8 cellular contexts compared by ENCODE assay signal in the genomic region with DNA sequence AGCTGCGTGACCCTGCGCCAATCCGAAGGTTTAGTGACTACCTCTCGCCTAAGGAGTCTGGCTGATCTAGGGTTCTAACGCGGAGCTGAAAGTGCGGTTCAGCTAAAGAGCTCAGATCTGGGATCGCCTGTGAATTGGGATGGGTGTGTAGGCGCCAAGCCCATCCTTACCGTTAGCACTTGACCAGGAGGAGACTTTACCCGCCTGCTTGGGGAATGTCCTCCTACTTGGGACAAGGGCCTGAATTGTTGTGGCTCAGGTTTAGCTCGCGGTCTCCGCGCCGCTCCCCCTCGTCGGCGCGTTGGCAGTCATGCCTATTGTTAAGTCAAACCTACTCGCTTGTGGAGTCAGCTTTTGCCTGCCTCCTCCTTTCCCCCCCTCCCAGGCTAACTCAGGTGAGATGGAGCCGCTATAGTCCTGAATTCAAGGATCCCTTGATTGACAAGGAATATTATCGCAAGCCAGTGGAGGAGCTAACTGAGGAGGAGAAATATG. TPM values are rescaled to one million over a fixed set of nuclear protein-coding genes. Genes with fewer than 3 reads are reported as not detected.
DNase-seq lines count a peak whose midpoint lies in the region; ATAC-seq and TF ChIP-seq lines count a peak whose summit lies in the region.

No MANE protein-coding gene starts in this region.

- H3K36me3 Mint-ChIP-seq in activated T-cell treated with anti-CD3 and anti-CD28 coated beads, Interleukin-2, amount 50 U/mL, for 24 hours (ENCODE audit: low read depth), result peaks cover 85% of the 10 kb centered on the region

- TF ChIP-seq CTCF in RWPE2 (IDR thresholded peaks at IDR 0.05; ENCODE audit: poor library complexity, severe bottlenecking) (no peak), epithelial cell of proximal tubule (conservative IDR thresholded peaks at IDR 0.05; ENCODE audit: low read depth, low read length) (no peak), ovary (IDR thresholded peaks at IDR 0.05) (no peak)

- no peaks in the 10 kb centered on the region for H3K9me3 Mint-ChIP-seq in activated T-cell treated with anti-CD3 and anti-CD28 coated beads, Interleukin-2, amount 50 U/mL, for 24 hours

- H3K27ac ChIP-seq in RWPE2 (ENCODE audit: poor library complexity, severe bottlenecking) (peak overlapping the region; percentile 74), ovary (peak overlapping the region; percentile 94 to 98)

- peak; percentile 53 for DNase-seq in activated T-cell treated with anti-CD3 and anti-CD28 coated beads, Interleukin-2, amount 50 U/mL, for 24 hours
- DNase-seq in activated T-cell treated with anti-CD3 and anti-CD28 coated beads for 4 hours (no peak), RWPE2 (ENCODE audit: low spot score) (no peak), epithelial cell of proximal tubule (ENCODE audit: low read depth) (no peak), ovary (no peak)

- no peak for TF ChIP-seq EP300 in ovary (IDR thresholded peaks at IDR 0.05)

- H3K4me3 Mint-ChIP-seq in activated T-cell treated with anti-CD3 and anti-CD28 coated beads, Interleukin-2, amount 50 U/mL, for 24 hours, result peak overlapping the region; percentile 96

- H3K4me1 Mint-ChIP-seq in activated T-cell treated with anti-CD3 and anti-CD28 coated beads, Interleukin-2, amount 50 U/mL, for 24 hours (ENCODE audit: low read depth), result peaks cover 49% of the 10 kb centered on the region

- ATAC-seq in RWPE2 (ENCODE audit: low read depth), result peak; percentile 28
- no peak for ATAC-seq in GM19035 (IDR thresholded peaks at IDR 0.05; ENCODE audit: unreplicated experiment)
- ATAC-seq in HG02884 (IDR thresholded peaks at IDR 0.05; ENCODE audit: unreplicated experiment), result no peak
- ATAC-seq in HG02588 (IDR thresholded peaks at IDR 0.05; ENCODE audit: unreplicated experiment), result no peak

- H3K4me3 ChIP-seq in RWPE2 (ENCODE audit: severe bottlenecking), result peak overlapping the region; percentile 71
- H3K4me3 ChIP-seq in epithelial cell of proximal tubule (ENCODE audit: low read depth, low read length), result peak overlapping the region; percentile 99
- peak overlapping the region; percentile 91 for H3K4me3 ChIP-seq in ovary

- H3K27me3 ChIP-seq in RWPE2 (ENCODE audit: insufficient read depth, poor library complexity, severe bottlenecking), result no peaks in the 10 kb centered on the region
- no peaks in the 10 kb centered on the region for H3K27me3 ChIP-seq in ovary

- intact Hi-C loops in ovary (cut with DNase I), result no loop called here

- no peak for TF ChIP-seq POLR2A in ovary (IDR thresholded peaks at IDR 0.05)

- H3K36me3 ChIP-seq in RWPE2 (ENCODE audit: low read depth) (peaks cover 45% of the 10 kb centered on the region), ovary (no peaks in the 10 kb centered on the region)

- no peaks in the 10 kb centered on the region for H3K9me3 ChIP-seq in RWPE2 (ENCODE audit: severe bottlenecking)
- no peaks in the 10 kb centered on the region for H3K9me3 ChIP-seq in ovary

- no peaks in the 10 kb centered on the region for H3K27me3 Mint-ChIP-seq in activated T-cell treated with anti-CD3 and anti-CD28 coated beads, Interleukin-2, amount 50 U/mL, for 24 hours

- WGBS in ovary, 3 donors, result 1 to 2% (median 1%) methylated on average over 23 of the region's 23 CpGs

- H3K27ac Mint-ChIP-seq in activated T-cell treated with anti-CD3 and anti-CD28 coated beads, Interleukin-2, amount 50 U/mL, for 24 hours, result peak overlapping the region; percentile 100

- H3K4me1 ChIP-seq in RWPE2 (ENCODE audit: insufficient read depth, poor library complexity, severe bottlenecking) (peaks cover 6% of the 10 kb centered on the region), ovary (ENCODE audit: insufficient read depth) (peaks cover 6% of the 10 kb centered on the region)

RNA-seq across cellular contexts. Expression of a gene that starts 0.5 kb away (rescaled TPM):
- total RNA-seq in epithelial cell of proximal tubule, result 91.2 and 95.6 TPM in 2 replicates
- total RNA-seq in ovary, result 10 to 100 TPM; 19.6 to 44.8 (median 34.3) TPM
- 10 to 100 TPM; 34.1 to 46.4 TPM for polyA plus RNA-seq in ovary

RNA-seq across cellular contexts. Expression of a gene that starts 0.8 kb away (rescaled TPM):
- total RNA-seq in epithelial cell of proximal tubule, result 15.3 and 19.5 TPM in 2 replicates
- 10 to 100 TPM; 23.1 to 48.9 (median 38.3) TPM for total RNA-seq in ovary
- polyA plus RNA-seq in ovary, result 10 to 100 TPM; 18.2 to 39.6 TPM

RNA-seq across cellular contexts. Expression of a gene that starts 8.9 kb away (rescaled TPM):
- total RNA-seq in epithelial cell of proximal tubule, result 19.1 and 26.5 TPM in 2 replicates
- 10 to 100 TPM; 11.8 to 20.3 (median 13.9) TPM for total RNA-seq in ovary
- 10 to 100 TPM; 15.7 to 17.8 TPM for polyA plus RNA-seq in ovary

RNA-seq across cellular contexts. Expression of a gene that starts 27.1 kb away (rescaled TPM):
- total RNA-seq in epithelial cell of proximal tubule (10.5 and 25.7 TPM in 2 replicates), ovary (10 to 100 TPM in 2 of 7 donors, 1 to 10 TPM in 5; 6.0 to 12.1 (median 7.9) TPM)
- 1 to 10 TPM; 4.1 to 7.4 TPM for polyA plus RNA-seq in ovary

RNA-seq across cellular contexts. Expression of a gene that starts 56.7 kb away (rescaled TPM):
- total RNA-seq in epithelial cell of proximal tubule (43.2 and 57.4 TPM in 2 replicates), ovary (10 to 100 TPM; 23.4 to 82.2 (median 55.1) TPM)
- 10 to 100 TPM; 38.1 to 41.1 TPM for polyA plus RNA-seq in ovary
